In the genomic region with DNA sequence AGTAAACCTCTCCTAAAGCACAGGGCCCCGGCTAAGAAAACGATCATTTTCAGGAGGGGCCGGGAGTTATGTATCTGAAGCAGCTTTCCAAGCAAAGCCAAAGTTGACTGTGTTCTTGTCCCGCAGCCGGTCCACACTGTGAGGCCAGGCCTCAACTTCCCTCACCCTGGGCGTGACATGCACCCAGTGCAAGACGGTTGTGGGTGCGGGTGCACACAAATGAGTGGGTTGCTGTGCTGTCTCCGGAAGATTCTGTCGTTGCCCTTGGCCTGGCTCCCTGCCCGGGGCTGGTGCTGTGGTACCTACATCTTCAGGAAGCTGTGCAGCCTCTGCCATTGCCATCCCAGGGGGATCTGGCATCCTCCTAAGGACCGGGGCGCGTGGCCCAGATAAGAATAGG, we compare ENCODE assay signal across 28 cellular contexts. TPM values are rescaled to one million over a fixed set of nuclear protein-coding genes. Genes with fewer than 3 reads are reported as not detected.
"Had no signal": no experiment of that assay in that cellular context is flagged by ENCODE, and none has a peak within 500 bp of the region (broad histone marks: within the 10 kb centered on the region; RNA-seq: fewer than 3 reads in every experiment).

No MANE protein-coding gene starts in this region.

- H3K4me3 ChIP-seq: ascending aorta, breast epithelium, cardiac muscle cell, colonic mucosa, esophagus squamous epithelium, gastroesophageal sphincter had no signal

- H3K27me3 ChIP-seq: ascending aorta, breast epithelium, cardiac muscle cell, colonic mucosa, esophagus squamous epithelium, gastroesophageal sphincter had no signal

- H3K9me3 ChIP-seq: ascending aorta, breast epithelium, colonic mucosa, esophagus squamous epithelium, gastroesophageal sphincter had no signal

- ATAC-seq: activated CD4-positive, alpha-beta T cell treated with anti-CD3 and anti-CD28 coated beads for 36 hours; activated CD8-positive, alpha-beta memory T cell treated with anti-CD3 and anti-CD28 coated beads, Interleukin-2, amount 10 ng/mL, durations not matched to agents 7 days and 5 days; activated CD8-positive, alpha-beta T cell treated with anti-CD3 and anti-CD28 coated beads, Interleukin-2, amount 10 ng/mL, durations not matched to agents 7 days and 5 days; activated naive CD4-positive, alpha-beta T cell treated with anti-CD3 and anti-CD28 coated beads, Interleukin-2, amount 50 U/mL, for 72 hours; activated T-cell treated with anti-CD3 and anti-CD28 coated beads, Interleukin-2, amount 50 U/mL, for 72 hours; gastroesophageal sphincter had no signal

- H3K4me1 ChIP-seq: ascending aorta, breast epithelium, colonic mucosa had no signal

- H3K27ac ChIP-seq: ascending aorta, breast epithelium, cardiac muscle cell, colonic mucosa, epithelial cell of prostate, esophagus squamous epithelium, gastroesophageal sphincter had no signal

- DNase-seq: activated CD4-positive, alpha-beta memory T cell treated with anti-CD3 and anti-CD28 coated beads for 36 hours; activated CD4-positive, alpha-beta T cell treated with anti-CD3 and anti-CD28 coated beads for 36 hours; activated CD4-positive, alpha-beta T cell treated with anti-CD3 and anti-CD28 coated beads, Interleukin-2, amount 10 ng/mL, durations not matched to agents 24 days and 14 days; activated CD4-positive, CD25-positive, alpha-beta regulatory T cell; activated CD4-positive, CD25-positive, alpha-beta regulatory T cell treated with anti-CD3 and anti-CD28 coated beads, Interleukin-2, amount 50 U/mL, for 72 hours; activated CD8-positive, alpha-beta memory T cell treated with anti-CD3 and anti-CD28 coated beads, Interleukin-2, amount 10 ng/mL, durations not matched to agents 7 days and 5 days; activated CD8-positive, alpha-beta memory T cell treated with anti-CD3 and anti-CD28 coated beads, Interleukin-2, amount 50 U/mL, for 4 hours; activated CD8-positive, alpha-beta T cell treated with anti-CD3 and anti-CD28 coated beads, Interleukin-2, amount 10 ng/mL, durations not matched to agents 7 days and 5 days; activated gamma-delta T cell; activated naive CD4-positive, alpha-beta T cell; activated naive CD4-positive, alpha-beta T cell treated with anti-CD3 and anti-CD28 coated beads, Interleukin-2, amount 10 ng/mL, durations not matched to agents 7 days and 5 days; activated naive CD8-positive, alpha-beta T cell treated with anti-CD3 and anti-CD28 coated beads, Interleukin-2, amount 10 ng/mL, durations not matched to agents 7 days and 5 days; activated T-cell treated with anti-CD3 and anti-CD28 coated beads, Interleukin-2, amount 50 U/mL, for 1 hour; activated T-cell treated with anti-CD3 and anti-CD28 coated beads, Interleukin-2, amount 50 U/mL, for 72 hours; central memory CD4-positive, alpha-beta T cell; cerebellar nuclear complex; colonic mucosa; effector CD8-positive, alpha-beta T cell; esophagus squamous epithelium; foreskin melanocyte; T-helper 2 cell had no signal

RNA-seq across cellular contexts. Expression of a gene that starts 52.6 kb away (rescaled TPM):
- polyA plus RNA-seq: esophagus had no signal
